ENCODE assay signal across 2 cellular contexts in genomic region chr5:120258123-120258522, GRCh38.
TF ChIP-seq lines count a peak whose summit lies in the region.

No MANE protein-coding gene starts in this region.

TF ChIP-seq in IMR-90, 13 proteins besides CTCF, POLR2A, EP300 and RAD21:
- TF ChIP-seq RCOR1 (IDR thresholded peaks at IDR 0.05; ENCODE audit: insufficient replicate concordance, low read length) = no peak
- TF ChIP-seq RFX5 (IDR thresholded peaks at IDR 0.05; ENCODE audit: low read depth, low read length) = no peak
- peak; percentile 77 for TF ChIP-seq CEBPB (IDR thresholded peaks at IDR 0.05; ENCODE audit: low read depth, low read length)
- TF ChIP-seq NFE2L2 (IDR thresholded peaks at IDR 0.05; ENCODE audit: low read depth, low read length) = no peak
- TF ChIP-seq MXI1 (IDR thresholded peaks at IDR 0.05; ENCODE audit: borderline replicate concordance, low read depth, low read length) = no peak
- TF ChIP-seq SMC3 (IDR thresholded peaks at IDR 0.05; ENCODE audit: low read depth, low read length) = no peak

TF ChIP-seq in K562, 482 proteins besides CTCF, POLR2A, EP300 and RAD21:
- peak; percentile 54; the same call in 1 of the 2 replicates for TF ChIP-seq ATF3 (IDR thresholded peaks at IDR 0.05)
- TF ChIP-seq ATF3 (CRISPR knock-in tag; conservative IDR thresholded peaks at IDR 0.05) = no peak
- TF ChIP-seq ZNF311 (CRISPR knock-in tag; IDR thresholded peaks at IDR 0.05) = peak; percentile 59; the same call in 1 of the 2 replicates
- no peak for TF ChIP-seq POLR2AphosphoS2 (IDR thresholded peaks at IDR 0.05; ENCODE audit: low read length)
- TF ChIP-seq BACH1 (tag; IDR thresholded peaks at IDR 0.05) = no peak
- no peak for TF ChIP-seq NFE2L1 (tag; IDR thresholded peaks at IDR 0.05; ENCODE audit: borderline replicate concordance, low read depth)
- TF ChIP-seq NR2C1 (IDR thresholded peaks at IDR 0.05) = peak; percentile 41; the same call in 1 of the 2 replicates
- peak; percentile 89 for TF ChIP-seq NR2C1 (tag; IDR thresholded peaks at IDR 0.05)
- TF ChIP-seq NR2C2 (CRISPR knock-in tag; IDR thresholded peaks at IDR 0.05) = no peak
- peak; percentile 91 for TF ChIP-seq NR2C2 (tag; IDR thresholded peaks at IDR 0.05)
- peak; percentile 96 for TF ChIP-seq CEBPB (tag; IDR thresholded peaks at IDR 0.05)
- TF ChIP-seq CEBPG (CRISPR knock-in tag; IDR thresholded peaks at IDR 0.05) = no peak
- peak; percentile 60 to 86 for TF ChIP-seq CEBPG (tag; conservative IDR thresholded peaks at IDR 0.05 in 1 of 2, IDR thresholded peaks at IDR 0.05 in 1 of 2)
- TF ChIP-seq IRF9 (tag; IDR thresholded peaks at IDR 0.05) = peak; percentile 73; the same call in 1 of the 2 replicates
